ENCODE assay signal across 1 cellular context in the genomic region with DNA sequence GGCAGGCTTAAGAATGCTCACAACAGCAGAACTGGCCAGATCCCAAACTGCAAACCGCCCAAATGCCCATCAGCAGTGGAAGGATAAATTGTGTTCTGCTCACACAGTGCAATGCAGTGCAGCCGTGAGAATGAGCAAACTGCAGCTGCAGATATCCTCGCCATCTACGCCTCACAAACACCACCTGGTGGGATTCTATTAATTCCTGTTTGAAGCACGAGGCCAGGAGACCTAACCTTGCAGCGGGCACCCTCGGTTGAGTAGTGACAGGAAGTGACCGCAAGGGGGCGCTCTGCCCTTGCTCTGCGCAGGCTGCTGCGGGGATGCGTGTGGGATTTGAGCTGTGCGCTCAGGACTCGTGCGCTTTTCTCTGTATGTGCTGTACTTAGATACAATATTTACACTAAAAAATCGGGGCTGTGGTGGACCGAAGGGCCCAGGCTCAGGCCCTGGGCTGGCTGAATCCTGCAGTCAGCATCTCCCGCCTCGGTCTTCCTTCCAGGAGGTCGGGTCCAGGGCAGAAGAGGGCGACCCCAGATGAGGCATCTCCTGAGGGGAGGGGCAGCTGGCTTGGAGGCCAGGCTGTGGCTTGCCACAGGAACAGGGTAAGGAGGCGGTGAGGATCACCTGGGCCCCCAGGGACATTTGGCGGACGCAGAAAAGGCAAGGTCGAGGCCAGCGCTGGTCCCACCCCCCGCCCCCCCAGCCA.
TF ChIP-seq lines count a peak whose summit lies in the region.

No MANE protein-coding gene starts in this region.

TF ChIP-seq in SK-N-SH, 30 proteins besides CTCF, POLR2A, EP300 and RAD21 (continued from another document):
- TF ChIP-seq ZBTB33 (IDR thresholded peaks at IDR 0.05; ENCODE audit: borderline replicate concordance, low read depth), result no peak
- TF ChIP-seq PBX3 (IDR thresholded peaks at IDR 0.05), result no peak
- TF ChIP-seq FOXM1 (IDR thresholded peaks at IDR 0.05; ENCODE audit: low read depth), result no peak
- TF ChIP-seq CHD2 (IDR thresholded peaks at IDR 0.05; ENCODE audit: low read length, partially characterized antibody), result peak; percentile 54
- peak; percentile 43; the same call in 1 of the 2 replicates for TF ChIP-seq NRF1 (IDR thresholded peaks at IDR 0.05; ENCODE audit: low read depth, low read length)
- no peak for TF ChIP-seq TCF12 (IDR thresholded peaks at IDR 0.05)
- TF ChIP-seq, protein P1, sequence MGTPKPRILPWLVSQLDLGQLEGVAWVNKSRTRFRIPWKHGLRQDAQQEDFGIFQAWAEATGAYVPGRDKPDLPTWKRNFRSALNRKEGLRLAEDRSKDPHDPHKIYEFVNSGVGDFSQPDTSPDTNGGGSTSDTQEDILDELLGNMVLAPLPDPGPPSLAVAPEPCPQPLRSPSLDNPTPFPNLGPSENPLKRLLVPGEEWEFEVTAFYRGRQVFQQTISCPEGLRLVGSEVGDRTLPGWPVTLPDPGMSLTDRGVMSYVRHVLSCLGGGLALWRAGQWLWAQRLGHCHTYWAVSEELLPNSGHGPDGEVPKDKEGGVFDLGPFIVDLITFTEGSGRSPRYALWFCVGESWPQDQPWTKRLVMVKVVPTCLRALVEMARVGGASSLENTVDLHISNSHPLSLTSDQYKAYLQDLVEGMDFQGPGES (IDR thresholded peaks at IDR 0.05; ENCODE audit: low read depth, low read length), result no peak
- peak; percentile 53; the same call in 1 of the 2 replicates for TF ChIP-seq MXI1 (IDR thresholded peaks at IDR 0.05; ENCODE audit: low read depth, low read length)
- TF ChIP-seq GABPA (IDR thresholded peaks at IDR 0.05; ENCODE audit: low read depth), result no peak
- TF ChIP-seq ELF1 (IDR thresholded peaks at IDR 0.05), result no peak
